ENCODE assay signal across 13 cellular contexts in the genomic region with DNA sequence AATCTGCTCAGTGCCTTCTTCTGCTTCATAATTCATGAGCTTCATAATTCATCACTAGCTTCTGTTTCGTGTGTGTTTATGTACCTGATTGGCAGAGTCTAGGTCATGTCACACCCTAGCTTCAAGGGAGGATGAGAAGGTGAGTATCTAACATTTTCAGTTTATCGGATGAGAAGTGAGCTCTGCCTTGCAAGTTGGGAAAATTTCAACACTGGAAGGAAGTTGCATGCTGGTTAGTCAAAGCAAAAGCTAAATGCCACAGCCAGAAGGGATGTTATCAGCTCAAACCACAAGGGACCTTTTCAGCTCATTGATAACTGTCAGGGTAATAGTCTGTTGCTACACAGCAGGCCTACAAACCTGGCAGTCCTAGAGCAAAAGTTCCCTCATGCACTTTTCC. TPM values are rescaled to one million over a fixed set of nuclear protein-coding genes. Genes with fewer than 3 reads are reported as not detected.
DNase-seq lines count a peak whose midpoint lies in the region; ATAC-seq, FAIRE-seq and TF ChIP-seq lines count a peak whose summit lies in the region.
"Had no signal": no experiment of that assay in that cellular context is flagged by ENCODE, and none has a peak within 500 bp of the region (broad histone marks: within the 10 kb centered on the region; RNA-seq: fewer than 3 reads in every experiment).

No MANE protein-coding gene starts in this region.

- TF ChIP-seq EP300 in GM12878 (IDR thresholded peaks at IDR 0.05; ENCODE audit: borderline replicate concordance in 1 of 2, control insufficient read depth in 1 of 2, low read depth in 2 of 2, low read length in 2 of 2): no peak

- peak overlapping the region; percentile 47; the same call in 1 of the 2 replicates for H3K4me2 ChIP-seq in GM12878 (ENCODE audit: control insufficient read depth, insufficient read depth)

- in situ Hi-C loops in GM12878 (cut with MboI): no loop called here

- no TSS peak for BruUV-seq in GM12878 (replicated peaks; lab: Mats Ljungman, UMichigan)

- peak; percentile 70 for DNase-seq in activated CD8-positive, alpha-beta memory T cell treated with anti-CD3 and anti-CD28 coated beads, Interleukin-2, amount 10 ng/mL, durations not matched to agents 7 days and 5 days
- no peak for DNase-seq in activated CD8-positive, alpha-beta memory T cell treated with anti-CD3 and anti-CD28 coated beads, Interleukin-2, amount 50 U/mL, for 48 hours
- peak; percentile 84 for DNase-seq in MV-4-11 (lab: John Stamatoyannopoulos, UW)
- no peak for DNase-seq in GM12878 (ENCODE audit: low read depth, low spot score)
- DNase-seq in spleen: no peak
- DNase-seq in D341Med (ENCODE audit: low spot score): no peak
- no peak for DNase-seq in DMS53 treated with DMSO at 0.1 percent for 48 hours (lab: John Stamatoyannopoulos, UW; ENCODE audit: unreplicated experiment)
- DNase-seq in OCI-M2 (lab: John Stamatoyannopoulos, UW; ENCODE audit: unreplicated experiment): no peak
- DNase-seq: glutamatergic neuron; NCI-H524 treated with DMSO at 0.1 percent for 48 hours; stimulated activated CD4-positive, alpha-beta T cell treated with anti-CD3 and anti-CD28 coated beads, Interleukin-4, amount 100 ng/mL, for 1 hour; upper lobe of left lung had no signal

- H3K9ac ChIP-seq in GM12878 (ENCODE audit: control insufficient read depth, insufficient read depth, low read length): no peak overlapping the region

- no peaks in the 10 kb centered on the region; the same call in 2 of the 3 replicates for H3K9me3 ChIP-seq in GM12878 (replicated peaks; ENCODE audit: control insufficient read depth, insufficient read depth, low read length)
- H3K9me3 ChIP-seq in spleen: no peaks in the 10 kb centered on the region
- H3K9me3 ChIP-seq: upper lobe of left lung had no signal

- H4K20me1 ChIP-seq in GM12878 (ENCODE audit: control insufficient read depth, insufficient read depth): no peaks in the 10 kb centered on the region

- H3K4me1 Mint-ChIP-seq in activated CD8-positive, alpha-beta memory T cell treated with anti-CD3 and anti-CD28 coated beads, Interleukin-2, amount 10 ng/mL, durations not matched to agents 7 days and 5 days: peaks cover 56% of the 10 kb centered on the region

- TF ChIP-seq POLR2A in GM12878 (IDR thresholded peaks at IDR 0.05; ENCODE audit: low read depth, low read length) (no peak), spleen (IDR thresholded peaks at IDR 0.05) (no peak)

- no peak overlapping the region for H3K27ac ChIP-seq in GM12878 (ENCODE audit: control insufficient read depth, insufficient read depth)
- peak overlapping the region in 5 of 8 donors; percentile 33 to 71 (median 68) for H3K27ac ChIP-seq in spleen

- H3K4me3 Mint-ChIP-seq in activated CD8-positive, alpha-beta memory T cell treated with anti-CD3 and anti-CD28 coated beads, Interleukin-2, amount 10 ng/mL, durations not matched to agents 7 days and 5 days: peak overlapping the region; percentile 42

- TF ChIP-seq RAD21 in GM12878 (IDR thresholded peaks at IDR 0.05; ENCODE audit: insufficient read depth, low read depth, low read length): no peak

- TF ChIP-seq CTCF in GM12878 (IDR thresholded peaks at IDR 0.05 in 2 of 3, conservative IDR thresholded peaks at IDR 0.05 in 1 of 3; ENCODE audit: control insufficient read depth in 2 of 3, extremely low read depth in 1 of 3, insufficient read depth in 1 of 3, low read depth in 3 of 3, low read length in 3 of 3): no peak
- no peak for TF ChIP-seq CTCF in spleen (IDR thresholded peaks at IDR 0.05 in 8 of 11, conservative IDR thresholded peaks at IDR 0.05 in 3 of 11)

- WGBS in GM12878 (ENCODE audit: insufficient coverage, insufficient replicate concordance, low lambda C conversion rate, missing lambda C conversion rate): 64% methylated on average over 2 of the region's 2 CpGs
- WGBS in spleen, 5 donors: 23 to 55% (median 48%) methylated on average over 2 of the region's 2 CpGs

- peak; percentile 44 for FAIRE-seq in GM12878 (lab: Jason Lieb, UNC)
- FAIRE-seq: bronchial epithelial cell had no signal

- POLR2A ChIA-PET in GM12878 (lab: Charles Lee): interaction anchor here (1.0 kb wide), 1 partner anchor 53 kb away, joined by 3 read pairs; no protein-coding TSS in a partner anchor

- ATAC-seq in activated CD8-positive, alpha-beta memory T cell treated with anti-CD3 and anti-CD28 coated beads, Interleukin-2, amount 10 ng/mL, durations not matched to agents 7 days and 5 days: peak; percentile 84
- ATAC-seq in GM12878: peak; percentile 70

- H3K79me2 ChIP-seq in GM12878 (ENCODE audit: control insufficient read depth, insufficient read depth, low read length): no peaks in the 10 kb centered on the region

- CTCF ChIA-PET in activated CD8-positive, alpha-beta memory T cell treated with anti-CD3 and anti-CD28 coated beads, Interleukin-2, amount 10 ng/mL, durations not matched to agents 7 days and 5 days (lab: Charles Lee): interaction anchor here (0.7 to 4.1 kb wide), 19 partner anchors 8 to 198 kb away, joined by 3 to 49 read pairs (median 6); no protein-coding TSS in a partner anchor
- CTCF ChIA-PET in GM12878 (lab: Yijun Ruan, JAX): interaction anchor here (0.7 to 2.3 kb wide), 9 partner anchors 11 to 288 kb away, joined by 3 to 11 read pairs (median 4); no protein-coding TSS in a partner anchor

- H3K27me3 Mint-ChIP-seq in activated CD8-positive, alpha-beta memory T cell treated with anti-CD3 and anti-CD28 coated beads, Interleukin-2, amount 10 ng/mL, durations not matched to agents 7 days and 5 days: no peaks in the 10 kb centered on the region

- H3K4me3 ChIP-seq in GM12878: no peak overlapping the region
- H3K4me3 ChIP-seq in spleen: no peak overlapping the region
- H3K4me3 ChIP-seq: upper lobe of left lung had no signal

- RAD21 ChIA-PET in GM12878 (lab: Charles Lee; ENCODE audit: unreplicated experiment): interaction anchor here (1.1 to 1.2 kb wide), 3 partner anchors 10 to 65 kb away, joined by 3 to 9 read pairs (median 3); no protein-coding TSS in a partner anchor

- H3K9me3 Mint-ChIP-seq in activated CD8-positive, alpha-beta memory T cell treated with anti-CD3 and anti-CD28 coated beads, Interleukin-2, amount 10 ng/mL, durations not matched to agents 7 days and 5 days (ENCODE audit: low read depth): no peaks in the 10 kb centered on the region

- intact Hi-C loops in GM12878 (cut with micrococcal nuclease; ENCODE audit: unreplicated experiment) (no loop called here), spleen (cut with DNase I; ENCODE audit: low total_unique reads) (no loop called here)

- H3K4me1 ChIP-seq in GM12878 (ENCODE audit: control insufficient read depth, insufficient read depth, low read length): no peaks in the 10 kb centered on the region
- peaks cover 0 to 18% (median 12%) of the 10 kb centered on the region in 6 donors for H3K4me1 ChIP-seq in spleen

- peak overlapping the region; percentile 88 for H3K27ac Mint-ChIP-seq in activated CD8-positive, alpha-beta memory T cell treated with anti-CD3 and anti-CD28 coated beads, Interleukin-2, amount 10 ng/mL, durations not matched to agents 7 days and 5 days

- SMC1A ChIA-PET in GM12878 (lab: Charles Lee; ENCODE audit: uncharacterized antibody, unreplicated experiment): interaction anchor here (0.9 to 3.6 kb wide), 10 partner anchors 8 to 66 kb away, joined by 3 to 21 read pairs (median 4); no protein-coding TSS in a partner anchor

- H3K36me3 ChIP-seq in GM12878 (ENCODE audit: control insufficient read depth in 2 of 2, insufficient read depth in 2 of 2, low read length in 1 of 2) (no peaks in the 10 kb centered on the region), spleen (no peaks in the 10 kb centered on the region)
- H3K36me3 ChIP-seq: upper lobe of left lung had no signal

- H3K27me3 ChIP-seq in GM12878 (replicated peaks in 1 of 2; ENCODE audit: control insufficient read depth in 2 of 2, insufficient read depth in 2 of 2, low read length in 1 of 2) (no peaks in the 10 kb centered on the region), spleen (replicated peaks in 1 of 7) (no peaks in the 10 kb centered on the region)
- H3K27me3 ChIP-seq: upper lobe of left lung had no signal

- no peak overlapping the region for H2AFZ ChIP-seq in GM12878 (ENCODE audit: control insufficient read depth, low read depth, low read length)

- peaks cover 8% of the 10 kb centered on the region for H3K36me3 Mint-ChIP-seq in activated CD8-positive, alpha-beta memory T cell treated with anti-CD3 and anti-CD28 coated beads, Interleukin-2, amount 10 ng/mL, durations not matched to agents 7 days and 5 days

TF ChIP-seq in GM12878, 131 proteins besides CTCF, POLR2A, EP300 and RAD21:
- TF ChIP-seq BHLHE40 (IDR thresholded peaks at IDR 0.05; ENCODE audit: borderline replicate concordance in 1 of 2, low read depth in 2 of 2, low read length in 1 of 2): no peak
- TF ChIP-seq RUNX3 (IDR thresholded peaks at IDR 0.05; ENCODE audit: low read length): peak; percentile 75
- TF ChIP-seq ETV6 (conservative IDR thresholded peaks at IDR 0.05 in 1 of 2, IDR thresholded peaks at IDR 0.05 in 1 of 2; ENCODE audit: borderline replicate concordance in 1 of 2, low read depth in 1 of 2): 0 out of 4 replicates have a peak, but pooled peaks of 1 of the 2 experiments have one; percentile 41

RNA-seq across cellular contexts. Expression of a gene that starts 7.3 kb away (rescaled TPM):
- total RNA-seq in activated CD8-positive, alpha-beta memory T cell treated with anti-CD3 and anti-CD28 coated beads, Interleukin-2, amount 10 ng/mL, durations not matched to agents 7 days and 5 days: 100 to 1,000 TPM; 144 to 256 TPM
- 4.0 and 6.9 TPM in 2 replicates for total RNA-seq in GM12878 (2013; cell fraction: nucleolus; rRNA removed)
- total RNA-seq in GM12878 (2014; rRNA removed) (5.2 and 5.8 TPM in 2 replicates), GM12878 (2014; rRNA removed; fragmentation: Illumina TruSeq; extraction: Trizol) (6.3 and 7.5 TPM in 2 replicates), GM12878 (2021) (2.9 and 3.8 TPM in 2 replicates), spleen (100 to 1,000 TPM in 3 of 7 donors, 10 to 100 TPM in 4; 62.0 to 156 (median 95.6) TPM)
- 5.5 TPM for polyA plus RNA-seq in GM12878 (2011; ENCODE audit: low read depth)
- polyA plus RNA-seq in GM12878 (2011; rRNA removed) (12.3 and 14.5 TPM in 2 replicates), GM12878 (2014; fragmentation: Illumina TruSeq; extraction: Trizol) (6.9 and 12.7 TPM in 2 replicates), GM12878 (2014; fragmentation: Nextera tagmentation; extraction: Ambion mirVana) (1 to 10 TPM; 4.1 to 4.6 TPM), GM12878 (2014; rRNA removed) (2.8 and 4.2 TPM in 2 replicates), GM12878 (2016; fragmentation: Nextera tagmentation; extraction: Ambion mirVana) (1 to 10 TPM; 2.1 to 3.5 TPM), spleen (10 to 100 TPM; 19.5 to 27.5 (median 19.6) TPM)
- polyA plus RNA-seq in GM12878 (2011; cell fraction: cytosol; rRNA removed): 8.7 and 10.1 TPM in 2 replicates
- 3.3 and 3.6 TPM in 2 replicates for polyA plus RNA-seq in GM12878 (2011; cell fraction: nucleus; rRNA removed)
- 5.6 and 5.9 TPM in 2 replicates for polyA plus RNA-seq in GM12878 (2012)
- polyA minus RNA-seq in GM12878 (2011; rRNA and poly(A)+ RNA removed): 9.9 and 12.4 TPM in 2 replicates
- polyA minus RNA-seq in GM12878 (2011; cell fraction: cytosol; rRNA and poly(A)+ RNA removed): 2.9 and 3.3 TPM in 2 replicates
- 9.2 and 14.9 TPM in 2 replicates for polyA minus RNA-seq in GM12878 (2011; cell fraction: nucleus; rRNA and poly(A)+ RNA removed)

Comparison
In these comparisons a context has a peak if more than half of its experiments do, and no peak if none do; other contexts are left out.
1. DNase-seq: peak in activated CD8-positive, alpha-beta memory T cell treated with anti-CD3 and anti-CD28 coated beads, Interleukin-2, amount 10 ng/mL, durations not matched to agents 7 days and 5 days (single experiment) and MV-4-11 (single experiment); none in activated CD8-positive, alpha-beta memory T cell treated with anti-CD3 and anti-CD28 coated beads, Interleukin-2, amount 50 U/mL, for 48 hours (single experiment), GM12878 (single experiment), spleen (single experiment), D341Med (single experiment), DMS53 treated with DMSO at 0.1 percent for 48 hours (single experiment) and OCI-M2 (single experiment).
2. RNA of a gene that starts 7.3 kb away (total RNA-seq): 144 to 256 TPM in activated CD8-positive, alpha-beta memory T cell treated with anti-CD3 and anti-CD28 coated beads, Interleukin-2, amount 10 ng/mL, durations not matched to agents 7 days and 5 days and 62.0 to 156 TPM in spleen; 2.9 to 7.5 TPM in GM12878; every median in the first group is over 4 times any median in the second.